ENCODE assay signal across 24 cellular contexts in genomic region chr5:137994556-137994955, GRCh38. TPM values are rescaled to one million over a fixed set of nuclear protein-coding genes. Genes with fewer than 3 reads are reported as not detected.
DNase-seq lines count a peak whose midpoint lies in the region; ATAC-seq and TF ChIP-seq lines count a peak whose summit lies in the region.
"Had no signal": no experiment of that assay in that cellular context is flagged by ENCODE, and none has a peak within 500 bp of the region (broad histone marks: within the 10 kb centered on the region; RNA-seq: fewer than 3 reads in every experiment).

No MANE protein-coding gene starts in this region.

- POLR2A ChIA-PET in activated B cell treated with CpG ODN at 0.5 μM for 24 hours (lab: Charles Lee): interaction anchor here (0.6 kb wide), 1 partner anchor 243 kb away, joined by 4 read pairs; no protein-coding TSS in a partner anchor

- H3K9ac ChIP-seq in Karpas-422 (ENCODE audit: low read length): no peak overlapping the region

- H3K4me2 ChIP-seq in Karpas-422 (ENCODE audit: low read depth, low read length, poor library complexity, severe bottlenecking): peak overlapping the region; percentile 38
- H3K4me2 ChIP-seq: PC-9 had no signal

- H4K20me1 ChIP-seq in Karpas-422 (ENCODE audit: insufficient read depth, low read depth, low read length): no peaks in the 10 kb centered on the region

- H3K27ac Mint-ChIP-seq in activated B cell treated with CpG ODN at 0.5 μM for 24 hours: peak overlapping the region; percentile 1
- H3K27ac Mint-ChIP-seq: activated CD8-positive, alpha-beta T cell treated with anti-CD3 and anti-CD28 coated beads for 36 hours; activated naive CD4-positive, alpha-beta T cell treated with anti-CD3 and anti-CD28 coated beads for 36 hours; activated T-helper 1 cell treated with anti-CD3 and anti-CD28 coated beads, Interleukin-12 subunit alpha, Interleukin-12 subunit beta, Interleukin-2, Interleukin-4 antibody, amounts not matched to agents 30 ng/mL and 10 ng/mL and 1 ng/mL, durations not matched to agents 14 hours and 24 hours and 36 hours; stimulated activated memory B cell treated with anti-CD40 and anti-IgM and Interleukin-4, amounts not matched to agents 10 μg/mL and 1 μg/mL and 100 μg/mL, for 72 hours had no signal

- H3K9me3 ChIP-seq in Karpas-422 (ENCODE audit: low read length): peaks cover 8% of the 10 kb centered on the region; the same call in 1 of the 2 replicates
- H3K9me3 ChIP-seq in neutrophil: no peaks in the 10 kb centered on the region
- H3K9me3 ChIP-seq: psoas muscle had no signal

- intact Hi-C loops in activated B cell treated with CpG ODN at 0.5 μM for 24 hours (cut with micrococcal nuclease): no loop called here

- DNase-seq in NCI-H1436 (lab: John Stamatoyannopoulos, UW) (peak; percentile 4), NCI-H1436 treated with DMSO at 0.1 percent for 48 hours (lab: John Stamatoyannopoulos, UW) (no peak), Karpas-422 (no peak), activated B cell treated with CpG ODN at 0.5 μM for 24 hours (no peak), cortex of kidney (lab: John Stamatoyannopoulos, UW) (no peak), NCI-H128 (lab: John Stamatoyannopoulos, UW; ENCODE audit: unreplicated experiment) (no peak)
- DNase-seq: activated CD8-positive, alpha-beta memory T cell treated with anti-CD3 and anti-CD28 coated beads, Interleukin-2, amount 50 U/mL, for 48 hours; activated CD8-positive, alpha-beta T cell treated with anti-CD3 and anti-CD28 coated beads for 36 hours; activated naive CD4-positive, alpha-beta T cell treated with anti-CD3 and anti-CD28 coated beads for 36 hours; amniotic stem cell; CD4-positive, CD25-positive, alpha-beta regulatory T cell; heart right ventricle; kidney; NCI-H187; NCI-H524 treated with DMSO at 0.1 percent for 48 hours; nucleus accumbens; PC-9; psoas muscle; SHP77 had no signal

- no peak for TF ChIP-seq CTCF in activated B cell treated with CpG ODN at 0.5 μM for 24 hours (IDR thresholded peaks at IDR 0.05)
- TF ChIP-seq CTCF in neutrophil (IDR thresholded peaks at IDR 0.05): no peak

- peaks cover 92% of the 10 kb centered on the region for H3K79me2 ChIP-seq in Karpas-422 (ENCODE audit: low read length)

- H3K4me1 ChIP-seq in Karpas-422 (ENCODE audit: low read length) (peaks cover 50% of the 10 kb centered on the region), neutrophil (ENCODE audit: control insufficient read depth in 1 of 2, insufficient read depth in 1 of 2, low read depth in 1 of 2, low read length in 1 of 2) (peaks cover 15 to 17% of the 10 kb centered on the region in 2 experiments)

- peaks cover 19% of the 10 kb centered on the region for H3K36me3 ChIP-seq in Karpas-422 (ENCODE audit: insufficient read depth, low read length)
- peaks cover 13% of the 10 kb centered on the region for H3K36me3 ChIP-seq in neutrophil

- no peaks in the 10 kb centered on the region for H3K27me3 Mint-ChIP-seq in activated B cell treated with CpG ODN at 0.5 μM for 24 hours
- H3K27me3 Mint-ChIP-seq: activated CD8-positive, alpha-beta T cell treated with anti-CD3 and anti-CD28 coated beads for 36 hours; brain; CD4-positive, CD25-positive, alpha-beta regulatory T cell; stimulated activated memory B cell treated with anti-CD40 and anti-IgM and Interleukin-4, amounts not matched to agents 10 μg/mL and 1 μg/mL and 100 μg/mL, for 72 hours had no signal

- ATAC-seq in activated B cell treated with CpG ODN at 0.5 μM for 24 hours (ENCODE audit: low read depth) (no peak), GM21717 (IDR thresholded peaks at IDR 0.05; ENCODE audit: unreplicated experiment) (no peak)
- ATAC-seq: activated CD8-positive, alpha-beta T cell treated with anti-CD3 and anti-CD28 coated beads for 36 hours; stimulated activated memory B cell treated with anti-CD40 and anti-IgM and Interleukin-4, amounts not matched to agents 10 μg/mL and 1 μg/mL and 100 μg/mL, for 72 hours had no signal

- H3K4me3 ChIP-seq in Karpas-422 (ENCODE audit: low read length) (no peak overlapping the region), neutrophil (ENCODE audit: low read depth in 1 of 2, low read length in 1 of 2) (no peak overlapping the region)
- H3K4me3 ChIP-seq: heart right ventricle, PC-9, psoas muscle had no signal

- peak overlapping the region; percentile 19; the same call in 1 of the 2 replicates for H3K27ac ChIP-seq in Karpas-422 (ENCODE audit: low read length)
- H3K27ac ChIP-seq in neutrophil: peak overlapping the region; percentile 64
- H3K27ac ChIP-seq: psoas muscle had no signal

- no peaks in the 10 kb centered on the region for H3K9me2 ChIP-seq in Karpas-422 (replicated peaks; ENCODE audit: insufficient read depth, low read length)

- no peak overlapping the region for H2AFZ ChIP-seq in Karpas-422 (ENCODE audit: low read length)
- H2AFZ ChIP-seq: PC-9 had no signal

- peaks cover 38% of the 10 kb centered on the region for H3K4me1 Mint-ChIP-seq in activated B cell treated with CpG ODN at 0.5 μM for 24 hours

- CTCF ChIA-PET in activated B cell treated with CpG ODN at 0.5 μM for 24 hours (lab: Charles Lee): interaction anchor here (1.1 to 2.2 kb wide), 3 partner anchors 9 to 216 kb away, joined by 3 to 7 read pairs (median 4); no protein-coding TSS in a partner anchor

- H3K27me3 ChIP-seq in Karpas-422 (ENCODE audit: low read length) (no peaks in the 10 kb centered on the region), neutrophil (no peaks in the 10 kb centered on the region)
- H3K27me3 ChIP-seq: heart right ventricle had no signal

- H3K4me3 Mint-ChIP-seq in activated B cell treated with CpG ODN at 0.5 μM for 24 hours: no peak overlapping the region
- H3K4me3 Mint-ChIP-seq: activated CD8-positive, alpha-beta T cell treated with anti-CD3 and anti-CD28 coated beads for 36 hours; activated naive CD4-positive, alpha-beta T cell treated with anti-CD3 and anti-CD28 coated beads for 36 hours; activated T-helper 1 cell treated with anti-CD3 and anti-CD28 coated beads, Interleukin-12 subunit alpha, Interleukin-12 subunit beta, Interleukin-2, Interleukin-4 antibody, amounts not matched to agents 30 ng/mL and 10 ng/mL and 1 ng/mL, durations not matched to agents 14 hours and 24 hours and 36 hours; brain; CD4-positive, CD25-positive, alpha-beta regulatory T cell; stimulated activated memory B cell treated with anti-CD40 and anti-IgM and Interleukin-4, amounts not matched to agents 10 μg/mL and 1 μg/mL and 100 μg/mL, for 72 hours had no signal

- H3K9me3 Mint-ChIP-seq in activated B cell treated with CpG ODN at 0.5 μM for 24 hours: peaks cover 14% of the 10 kb centered on the region

- H3K36me3 Mint-ChIP-seq in activated B cell treated with CpG ODN at 0.5 μM for 24 hours (ENCODE audit: low read depth): peaks cover 48% of the 10 kb centered on the region

RNA-seq across cellular contexts. Expression of gene FAM13B, which starts 38.3 kb away (rescaled TPM):
- total RNA-seq in Karpas-422 (2014; rRNA removed; shearing (Covaris generic); ENCODE audit: low replicate concordance): 16.9 and 23.2 TPM in 2 replicates
- total RNA-seq in activated B cell treated with CpG ODN at 0.5 μM for 24 hours: 76.6 and 84.1 TPM in 2 replicates
